27 cellular contexts compared by ENCODE assay signal in the genomic region with DNA sequence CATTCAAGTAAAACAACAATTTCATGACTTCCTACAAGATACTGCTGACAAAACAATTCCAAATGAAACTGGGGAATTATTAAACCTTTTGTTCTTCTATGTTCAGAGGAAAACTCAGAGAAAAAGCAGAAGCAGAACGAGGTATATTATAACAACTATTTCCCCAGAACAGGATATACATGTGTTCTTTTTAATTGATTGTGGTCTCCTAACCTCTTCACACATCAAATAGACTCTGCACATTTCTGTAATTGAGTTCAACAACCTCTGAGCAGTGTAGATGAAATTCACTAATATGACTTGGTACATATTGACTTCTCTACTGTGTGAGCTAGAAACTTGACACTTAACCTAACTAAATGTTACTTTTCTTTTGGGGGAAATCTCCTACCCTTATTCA.
"Had no signal": no experiment of that assay in that cellular context is flagged by ENCODE, and none has a peak within 500 bp of the region (broad histone marks: within the 10 kb centered on the region; RNA-seq: fewer than 3 reads in every experiment).

No MANE protein-coding gene starts in this region.

- H3K4me3 ChIP-seq: left lung, lower lobe of right lung, pancreas, prostate gland, skin epidermis, suprapubic skin, thoracic aorta, tibial artery, upper lobe of right lung had no signal

- ATAC-seq: left colon; left lung; lower lobe of right lung; naive thymus-derived CD8-positive, alpha-beta T cell; pancreas; right cardiac atrium; sciatic nerve; stimulated activated effector memory CD8-positive, alpha-beta T cell treated with anti-CD3 and anti-CD28 coated beads, Interleukin-12 subunit alpha, Interleukin-12 subunit beta, amount 100 ng/mL, for 72 hours; upper lobe of right lung had no signal

- H3K4me1 ChIP-seq: left lung, lower lobe of right lung, pancreas, prostate gland, suprapubic skin, tibial artery, upper lobe of right lung had no signal

- H3K27me3 ChIP-seq: left lung, pancreas, suprapubic skin, tibial artery, upper lobe of right lung had no signal

- H3K36me3 ChIP-seq: left lung, lower lobe of right lung, pancreas, prostate gland, suprapubic skin, thoracic aorta, tibial artery, upper lobe of right lung had no signal

- H3K9me3 ChIP-seq: lower lobe of right lung, pancreas, prostate gland, suprapubic skin, tibial artery, upper lobe of right lung had no signal

- H3K27ac ChIP-seq: left lung, lower lobe of right lung, pancreas, prostate gland, skin epidermis, suprapubic skin, thoracic aorta, tibial artery, upper lobe of right lung had no signal

- DNase-seq: immature natural killer cell; kidney; left colon; left lung; lower lobe of right lung; mammary epithelial cell; mesenchymal stem cell; naive thymus-derived CD8-positive, alpha-beta T cell; nucleus accumbens; pancreas; posterior cingulate gyrus; retina; right cardiac atrium; stimulated activated CD4-positive, alpha-beta T cell treated with anti-CD3 and anti-CD28 coated beads, Interleukin-12 subunit alpha, Interleukin-12 subunit beta, amount 100 ng/mL, for 4 hours; stimulated activated CD4-positive, alpha-beta T cell treated with anti-CD3 and anti-CD28 coated beads, Interleukin-15, amount 100 ng/mL, for 24 hours; stimulated activated CD4-positive, alpha-beta T cell treated with anti-CD3 and anti-CD28 coated beads, Interleukin-2, amount 100 ng/mL, for 24 hours; stimulated activated CD4-positive, alpha-beta T cell treated with anti-CD3 and anti-CD28 coated beads, Interleukin-4, amount 100 ng/mL, for 1 hour; stimulated activated naive CD4-positive, alpha-beta T cell; tibial artery; trophoblast cell; upper lobe of right lung had no signal
